Comparison of ENCODE assay signal across 8 cellular contexts in genomic region chr20:59207742-59208357, GRCh38. TPM values are rescaled to one million over a fixed set of nuclear protein-coding genes. Genes with fewer than 3 reads are reported as not detected.
DNase-seq lines count a peak whose midpoint lies in the region; ATAC-seq and TF ChIP-seq lines count a peak whose summit lies in the region.

No MANE protein-coding gene starts in this region.

- H3K36me3 ChIP-seq in adrenal gland (replicated peaks in 1 of 2), result no peaks in the 10 kb centered on the region

- no peak for TF ChIP-seq POLR2A in adrenal gland (IDR thresholded peaks at IDR 0.05)

- no peak overlapping the region for H3K4me3 ChIP-seq in adrenal gland

- H3K9me3 ChIP-seq in adrenal gland (replicated peaks in 1 of 3), result no peaks in the 10 kb centered on the region

- peak overlapping the region; percentile 73 to 88 for H3K27ac Mint-ChIP-seq in T-cell

- DNase-seq in D341Med (ENCODE audit: low spot score) (peak; percentile 88), T-cell (peak; percentile 61 to 88 (median 80)), adrenal gland (peak in 5 of 7 donors; percentile 28 to 63 (median 54)), kidney tubule cell (ENCODE audit: low spot score) (peak; percentile 37)
- peak; percentile 42 to 66 for DNase-seq in stimulated activated CD8-positive, alpha-beta memory T cell treated with anti-CD3 and anti-CD28 coated beads, Interleukin-15, amount 100 ng/mL, for 4 hours (ENCODE audit: low read depth in 2 of 2)

- H3K4me1 Mint-ChIP-seq in T-cell, result peaks cover 36 to 41% (median 41%) of the 10 kb centered on the region in 3 donors

- ATAC-seq in HG03097 (IDR thresholded peaks at IDR 0.05; ENCODE audit: low FRiP score, unreplicated experiment) (peak; percentile 50), T-cell (replicated peaks in 1 of 4) (peak; percentile 90 to 98 (median 92)), GM21528 (IDR thresholded peaks at IDR 0.05; ENCODE audit: low FRiP score, unreplicated experiment) (no peak), HG02973 (IDR thresholded peaks at IDR 0.05; ENCODE audit: unreplicated experiment) (no peak)

- H3K27me3 Mint-ChIP-seq in T-cell, result no peaks in the 10 kb centered on the region

- peak in 5 of 6 experiments; percentile 10 to 49 (median 43) for TF ChIP-seq CTCF in adrenal gland (IDR thresholded peaks at IDR 0.05)

- CTCF ChIA-PET in T-cell (lab: Charles Lee), result interaction anchor here (0.5 to 4.6 kb wide), 31 partner anchors 10 to 337 kb away, joined by 3 to 92 read pairs (median 5); partner anchors contain the start of genes ATP5F1E (in 1 of the 2) and ZNF831 (in 1 of the 2)

- H3K36me3 Mint-ChIP-seq in T-cell, result peaks cover 57% of the 10 kb centered on the region

- POLR2A ChIA-PET in T-cell (lab: Charles Lee), result interaction anchor here (0.5 to 2.1 kb wide), 5 partner anchors 37 to 309 kb away, joined by 3 to 6 read pairs (median 3); no protein-coding TSS in a partner anchor

- intact Hi-C loops in adrenal gland (cut with DNase I), result no loop called here

- no peaks in the 10 kb centered on the region for H3K9me3 Mint-ChIP-seq in T-cell

- no peaks in the 10 kb centered on the region for H3K27me3 ChIP-seq in adrenal gland

- 75 to 100% (median 86%) methylated on average over 2 of the region's 2 CpGs for WGBS in adrenal gland, 4 donors

- no peaks in the 10 kb centered on the region for H3K4me1 ChIP-seq in adrenal gland (replicated peaks in 1 of 2)

- no peak overlapping the region for H3K27ac ChIP-seq in adrenal gland

- H3K4me3 Mint-ChIP-seq in T-cell, result peak overlapping the region in 1 of 3 donors; percentile 56

RNA-seq across cellular contexts. Expression of gene ZNF831, which starts 44.2 kb away (rescaled TPM):
- total RNA-seq in T-cell, result 10 to 100 TPM; 23.1 to 48.0 (median 29.7) TPM
- under 1 TPM; 0.06 to 0.61 (median 0.16) TPM for total RNA-seq in adrenal gland
- under 1 TPM; 0.05 to 0.16 (median 0.10) TPM for polyA plus RNA-seq in adrenal gland

Comparison
In these comparisons a context has a peak if more than half of its experiments do, and no peak if none do; other contexts are left out.
1. DNase-seq: peak in every context shown above with its lines; median percentile 88 in D341Med; 80 in T-cell; 54 in adrenal gland; 54 in stimulated activated CD8-positive, alpha-beta memory T cell treated with anti-CD3 and anti-CD28 coated beads, Interleukin-15, amount 100 ng/mL, for 4 hours; 37 in kidney tubule cell.
2. ATAC-seq: peak in HG03097 (single experiment) and T-cell (4 of 4); none in GM21528 (single experiment) and HG02973 (single experiment).
3. RNA of gene ZNF831, which starts 44.2 kb away (total RNA-seq): 23.1 to 48.0 TPM in T-cell; 0.06 to 0.61 TPM in adrenal gland; every median in the first group is over 10 times any median in the second.